In genomic region chr5:140362875-140363630, GRCh38 we compare ENCODE assay signal across 9 cellular contexts. TPM values are rescaled to one million over a fixed set of nuclear protein-coding genes. Genes with fewer than 3 reads are reported as not detected.
A peak's percentile ranks its signal among the peaks of the same experiment; 100 is the strongest.
DNase-seq lines count a peak whose midpoint lies in the region; ATAC-seq and TF ChIP-seq lines count a peak whose summit lies in the region.
"Had no signal": no experiment of that assay in that cellular context is flagged by ENCODE, and none has a peak within 500 bp of the region (broad histone marks: within the 10 kb centered on the region; RNA-seq: fewer than 3 reads in every experiment).

No MANE protein-coding gene starts in this region.

- peak; percentile 73 to 93 (median 88) for TF ChIP-seq CTCF in adrenal gland (IDR thresholded peaks at IDR 0.05)
- peak; percentile 34 to 92 (median 68) for TF ChIP-seq CTCF in sigmoid colon (IDR thresholded peaks at IDR 0.05)

- H3K36me3 Mint-ChIP-seq in IgD-negative memory B cell = no peaks in the 10 kb centered on the region
- no peaks in the 10 kb centered on the region for H3K36me3 Mint-ChIP-seq in T-helper 1 cell treated with Interleukin-12 subunit alpha and Interleukin-12 subunit beta and Interleukin-4 antibody, amounts not matched to agents 30 μg/mL and 1 μg/mL, for 36 hours (ENCODE audit: low read depth)

- no peak overlapping the region for H3K27ac ChIP-seq in adrenal gland
- no peak overlapping the region for H3K27ac ChIP-seq in sigmoid colon
- H3K27ac ChIP-seq: skin epidermis had no signal

- H3K36me3 ChIP-seq in adrenal gland (replicated peaks in 1 of 2) (no peaks in the 10 kb centered on the region), sigmoid colon (no peaks in the 10 kb centered on the region)

- ATAC-seq in GM21515 (IDR thresholded peaks at IDR 0.05; ENCODE audit: unreplicated experiment) = peak; percentile 89

- peaks cover 4% of the 10 kb centered on the region in 3 donors for H3K4me1 Mint-ChIP-seq in IgD-negative memory B cell
- peaks cover 5% of the 10 kb centered on the region for H3K4me1 Mint-ChIP-seq in T-helper 1 cell treated with Interleukin-12 subunit alpha and Interleukin-12 subunit beta and Interleukin-4 antibody, amounts not matched to agents 30 μg/mL and 1 μg/mL, for 36 hours (ENCODE audit: low read depth)

- H3K4me3 ChIP-seq in adrenal gland (peak overlapping the region in 1 of 4 donors; percentile 36), sigmoid colon (peak overlapping the region in 2 of 4 donors; percentile 11 to 29)

- no peak for TF ChIP-seq EP300 in sigmoid colon (IDR thresholded peaks at IDR 0.05)

- no peak overlapping the region for H3K27ac Mint-ChIP-seq in IgD-negative memory B cell
- peak overlapping the region; percentile 57 for H3K27ac Mint-ChIP-seq in T-helper 1 cell treated with Interleukin-12 subunit alpha and Interleukin-12 subunit beta and Interleukin-4 antibody, amounts not matched to agents 30 μg/mL and 1 μg/mL, for 36 hours

- H3K4me1 ChIP-seq in adrenal gland (replicated peaks in 1 of 2) (peaks cover 0 to 5% of the 10 kb centered on the region in 2 donors), sigmoid colon (peaks cover 0 to 7% (median 5%) of the 10 kb centered on the region in 4 donors)

- intact Hi-C loops in adrenal gland (cut with DNase I) = loop anchor here in 1 of 2 donors (10.0 kb wide), 3 partner anchors 282 to 682 kb away; partner anchors contain the start of genes IK and NDUFA2
- intact Hi-C loops in sigmoid colon (cut with DNase I) = no loop called here

- no peaks in the 10 kb centered on the region for H3K9me3 ChIP-seq in adrenal gland (replicated peaks in 1 of 3)
- H3K9me3 ChIP-seq in sigmoid colon = no peaks in the 10 kb centered on the region

- H3K27me3 Mint-ChIP-seq in IgD-negative memory B cell = no peaks in the 10 kb centered on the region
- H3K27me3 Mint-ChIP-seq in T-helper 1 cell treated with Interleukin-12 subunit alpha and Interleukin-12 subunit beta and Interleukin-4 antibody, amounts not matched to agents 30 μg/mL and 1 μg/mL, for 36 hours (ENCODE audit: low read depth) = peaks cover 5% of the 10 kb centered on the region

- DNase-seq in DMS53 treated with DMSO at 0.1 percent for 48 hours (lab: John Stamatoyannopoulos, UW; ENCODE audit: unreplicated experiment) (peak; percentile 61), adrenal gland (peak; percentile 77 to 91 (median 82)), hepatic stellate cell (ENCODE audit: low spot score) (peak; percentile 83), sigmoid colon (peak; percentile 83), NCI-H2171 (lab: John Stamatoyannopoulos, UW) (no peak)

- H3K9me3 Mint-ChIP-seq in IgD-negative memory B cell = no peaks in the 10 kb centered on the region
- H3K9me3 Mint-ChIP-seq in T-helper 1 cell treated with Interleukin-12 subunit alpha and Interleukin-12 subunit beta and Interleukin-4 antibody, amounts not matched to agents 30 μg/mL and 1 μg/mL, for 36 hours = no peaks in the 10 kb centered on the region

- H3K27me3 ChIP-seq in adrenal gland (no peaks in the 10 kb centered on the region), sigmoid colon (no peaks in the 10 kb centered on the region)

- 9 to 34% (median 10%) methylated on average over 10 to 29 of the region's 29 CpGs for WGBS in adrenal gland, 4 donors
- 10 to 12% methylated on average over 29 of the region's 29 CpGs for whole genome bisulfite sequencing in sigmoid colon, 2 donors

- TF ChIP-seq POLR2A in adrenal gland (IDR thresholded peaks at IDR 0.05) = no peak
- TF ChIP-seq POLR2A in sigmoid colon (IDR thresholded peaks at IDR 0.05) = no peak

- peak overlapping the region; percentile 37 to 86 (median 72) for H3K4me3 Mint-ChIP-seq in IgD-negative memory B cell
- peak overlapping the region; percentile 77 for H3K4me3 Mint-ChIP-seq in T-helper 1 cell treated with Interleukin-12 subunit alpha and Interleukin-12 subunit beta and Interleukin-4 antibody, amounts not matched to agents 30 μg/mL and 1 μg/mL, for 36 hours

RNA-seq across cellular contexts. Expression of gene SLC4A9, which starts 3.1 kb away (rescaled TPM):
- polyA plus RNA-seq in IgD-negative memory B cell (not detected), adrenal gland (under 1 TPM in 2 of 3 donors, not detected in 1; 0.13 to 0.32 TPM), sigmoid colon (under 1 TPM in 1 of 3 donors, not detected in 2; 0.25 TPM)
- total RNA-seq in adrenal gland (not detected), sigmoid colon (not detected)

RNA-seq across cellular contexts. Expression of gene HBEGF, which starts 16.6 kb away (rescaled TPM):
- 0.83 TPM for polyA plus RNA-seq in IgD-negative memory B cell
- 1 to 10 TPM in 7 of 8 donors, under 1 TPM in 1; 0.54 to 9.8 (median 5.0) TPM for total RNA-seq in adrenal gland
- polyA plus RNA-seq in adrenal gland = 1 to 10 TPM; 3.0 to 6.2 (median 5.6) TPM
- 10 to 100 TPM in 2 of 4 donors, 1 to 10 TPM in 2; 4.7 to 17.6 (median 10.4) TPM for total RNA-seq in sigmoid colon
- polyA plus RNA-seq in sigmoid colon = 10 to 100 TPM in 2 of 3 donors, 1 to 10 TPM in 1; 5.4 to 15.0 (median 11.6) TPM

RNA-seq across cellular contexts. Expression of gene ANKHD1, which starts 38.6 kb away (rescaled TPM):
- polyA plus RNA-seq in IgD-negative memory B cell = 69.7 TPM
- 100 to 1,000 TPM in 4 of 8 donors, 10 to 100 TPM in 4; 64.3 to 141 (median 112) TPM for total RNA-seq in adrenal gland
- 100 to 1,000 TPM in 1 of 3 donors, 10 to 100 TPM in 2; 58.2 to 141 (median 70.9) TPM for polyA plus RNA-seq in adrenal gland
- total RNA-seq in sigmoid colon = 100 to 1,000 TPM in 3 of 4 donors, 10 to 100 TPM in 1; 93.5 to 109 (median 106) TPM
- polyA plus RNA-seq in sigmoid colon = 10 to 100 TPM; 25.8 to 65.3 (median 26.6) TPM
